In genomic region chr19:8307400-8307964, GRCh38 we compare ENCODE assay signal across 6 cellular contexts. TPM values are rescaled to one million over a fixed set of nuclear protein-coding genes. Genes with fewer than 3 reads are reported as not detected.
DNase-seq lines count a peak whose midpoint lies in the region; ATAC-seq and TF ChIP-seq lines count a peak whose summit lies in the region.

No MANE protein-coding gene starts in this region.

- no peak for TF ChIP-seq CTCF in IMR-90 (conservative IDR thresholded peaks at IDR 0.05; ENCODE audit: low read depth, low read length)
- TF ChIP-seq CTCF in astrocyte of the spinal cord (IDR thresholded peaks at IDR 0.05; ENCODE audit: low read depth, low read length): no peak
- no peak for TF ChIP-seq CTCF in GM20000 (IDR thresholded peaks at IDR 0.05; ENCODE audit: extremely low read depth, missing control alignments)

- no peak overlapping the region for H3K18ac ChIP-seq in IMR-90 (ENCODE audit: low read depth, low read length)

- H3K9me3 ChIP-seq in IMR-90 (ENCODE audit: control insufficient read depth, insufficient read depth, low read length): no peaks in the 10 kb centered on the region

- WGBS in IMR-90 (ENCODE audit: extremely low coverage in 2 of 2, insufficient read length in 1 of 2), 2 experiments: 5% methylated on average over 8 of the region's 24 CpGs; no CpG with 5 or more reads in 1 of the 2 experiments

- peak overlapping the region; percentile 36 for H3K9ac ChIP-seq in IMR-90 (ENCODE audit: low read depth, low read length)

- peaks cover 6 to 22% of the 10 kb centered on the region in 2 experiments; a peak in 3 of 4 replicates for H3K79me1 ChIP-seq in IMR-90 (ENCODE audit: low read depth in 1 of 2, low read length in 2 of 2)

- no peak overlapping the region; the same call in 1 of the 2 replicates for H3K27ac ChIP-seq in IMR-90 (ENCODE audit: insufficient read depth, low read length)

- DNase-seq in IMR-90 (no peak), astrocyte of the spinal cord (ENCODE audit: low read depth, low spot score) (no peak), naive B cell (no peak), GM20000 (ENCODE audit: low spot score) (no peak), putamen (ENCODE audit: low spot score) (no peak)

- peak overlapping the region; percentile 26; the same call in 1 of the 2 replicates for H3K4ac ChIP-seq in IMR-90 (ENCODE audit: low read depth, low read length)

- peak overlapping the region; percentile 93 for H3K4me2 ChIP-seq in IMR-90 (ENCODE audit: low read depth, low read length)

- no TSS peak for BruUV-seq in IMR-90 (replicated peaks; lab: Mats Ljungman, UMichigan)

- no peak overlapping the region for H2BK20ac ChIP-seq in IMR-90 (ENCODE audit: low read depth, low read length)

- no peak overlapping the region for H4K5ac ChIP-seq in IMR-90 (ENCODE audit: low read depth, low read length)

- no peak overlapping the region for H3K56ac ChIP-seq in IMR-90 (ENCODE audit: extremely low read depth, insufficient read depth, low read length)

- no peaks in the 10 kb centered on the region for H3K36me3 Mint-ChIP-seq in naive B cell

- no peak overlapping the region for H2BK5ac ChIP-seq in IMR-90 (ENCODE audit: low read depth, low read length, poor library complexity, severe bottlenecking)

- intact Hi-C loops in IMR-90 (cut with micrococcal nuclease): no loop called here

- TF ChIP-seq POLR2A in IMR-90 (IDR thresholded peaks at IDR 0.05; ENCODE audit: low read depth, low read length): no peak

- H4K91ac ChIP-seq in IMR-90 (ENCODE audit: insufficient read depth, low read depth, low read length): peak overlapping the region; percentile 8; the same call in 1 of the 2 replicates

- no peak overlapping the region for H2BK120ac ChIP-seq in IMR-90 (ENCODE audit: low read depth, low read length)

- dilution Hi-C loops in IMR-90 (cut with HindIII; ENCODE audit: low sequenced_read_pairs, unreplicated experiment): no loop called here

- peaks cover 19 to 32% (median 26%) of the 10 kb centered on the region in 3 donors for H3K4me1 Mint-ChIP-seq in naive B cell

- in situ Hi-C loops in IMR-90 (cut with MboI; ENCODE audit: low sequenced_read_pairs) (no loop called here), astrocyte of the spinal cord (cut with HindIII; ENCODE audit: low sequenced_read_pairs) (no loop called here)

- H3K9me1 ChIP-seq in IMR-90 (ENCODE audit: insufficient read depth, low read length): peaks cover 3% of the 10 kb centered on the region

- H3K27ac Mint-ChIP-seq in naive B cell: peak overlapping the region; percentile 9 to 93 (median 86)

- no peak overlapping the region; the same call in 2 of the 3 replicates for H2BK15ac ChIP-seq in IMR-90 (ENCODE audit: low read depth, low read length)

- peak overlapping the region; percentile 81 for H2AK5ac ChIP-seq in IMR-90 (ENCODE audit: low read depth, low read length)

- no peaks in the 10 kb centered on the region for H3K9me3 Mint-ChIP-seq in naive B cell

- H4K8ac ChIP-seq in IMR-90 (ENCODE audit: low read depth in 2 of 2, low read length in 2 of 2): peak overlapping the region; percentile 59 to 80

- no peak for TF ChIP-seq RAD21 in IMR-90 (IDR thresholded peaks at IDR 0.05; ENCODE audit: low read length)

- H4K20me1 ChIP-seq in IMR-90 (ENCODE audit: insufficient read depth, low read length): no peaks in the 10 kb centered on the region

- H2AFZ ChIP-seq in IMR-90 (replicated peaks; ENCODE audit: low read length, poor library complexity): peak overlapping the region; percentile 92

- H2AK9ac ChIP-seq in IMR-90 (replicated peaks; ENCODE audit: low read depth, low read length, poor library complexity): peak overlapping the region; percentile 95

- POLR2A ChIA-PET in IMR-90 (lab: Charles Lee; ENCODE audit: unreplicated experiment): no interaction called here

- H3K27me3 ChIP-seq in IMR-90 (ENCODE audit: control insufficient read depth, insufficient read depth, low read length): no peaks in the 10 kb centered on the region

- H3K36me3 ChIP-seq in IMR-90 (ENCODE audit: control insufficient read depth, insufficient read depth, low read length): peaks cover 11% of the 10 kb centered on the region

- peak overlapping the region; percentile 59; the same call in 1 of the 2 replicates for H3K23ac ChIP-seq in IMR-90 (ENCODE audit: low read depth, low read length)

- peak overlapping the region; percentile 82 to 94 (median 92) for H3K4me3 Mint-ChIP-seq in naive B cell

- H3K4me1 ChIP-seq in IMR-90 (ENCODE audit: control insufficient read depth, insufficient read depth, low read length): peaks cover 6% of the 10 kb centered on the region

- H3K14ac ChIP-seq in IMR-90 (replicated peaks; ENCODE audit: low read depth, low read length): peak overlapping the region; percentile 19

- CTCF ChIA-PET in IMR-90 (lab: Yijun Ruan, JAX): no interaction called here

- ATAC-seq in IMR-90 (ENCODE audit: low read depth) (no peak), naive B cell (ENCODE audit: low read depth in 2 of 2) (no peak), HG03159 (IDR thresholded peaks at IDR 0.05; ENCODE audit: unreplicated experiment) (no peak)

- H3K4me3 ChIP-seq in IMR-90 (ENCODE audit: insufficient read depth, low read depth, low read length) (peak overlapping the region; percentile 51), astrocyte of the spinal cord (ENCODE audit: low read depth, low read length) (peak overlapping the region; percentile 62)

- no peaks in the 10 kb centered on the region for H3K27me3 Mint-ChIP-seq in naive B cell

TF ChIP-seq in IMR-90, 13 proteins besides CTCF, POLR2A, EP300 and RAD21:
- no peak for TF ChIP-seq NFE2L2 (IDR thresholded peaks at IDR 0.05; ENCODE audit: low read depth, low read length)

RNA-seq across cellular contexts. Expression of gene CD320, which starts 0.7 kb away (rescaled TPM):
- 13.3 and 15.8 TPM in 2 replicates for total RNA-seq in IMR-90 (2012; rRNA removed)
- polyA plus RNA-seq in IMR-90 (2012; rRNA removed) (78.5 and 101 TPM in 2 replicates), naive B cell (ENCODE audit: low read depth in 6 of 6) (10 to 100 TPM; 16.0 to 32.4 (median 24.3) TPM)
- polyA plus RNA-seq in IMR-90 (2012; cell fraction: cytosol; rRNA removed): 154 and 169 TPM in 2 replicates
- polyA plus RNA-seq in IMR-90 (2012; cell fraction: nucleus; rRNA removed; ENCODE audit: low replicate concordance): 36.8 and 84.4 TPM in 2 replicates

RNA-seq across cellular contexts. Expression of gene NDUFA7, which starts 13.7 kb away (rescaled TPM):
- 15.8 and 20.6 TPM in 2 replicates for total RNA-seq in IMR-90 (2012; rRNA removed)
- polyA plus RNA-seq in IMR-90 (2012; rRNA removed): 50.7 and 67.9 TPM in 2 replicates
- 89.2 and 152 TPM in 2 replicates for polyA plus RNA-seq in IMR-90 (2012; cell fraction: cytosol; rRNA removed)
- 43.7 and 86.3 TPM in 2 replicates for polyA plus RNA-seq in IMR-90 (2012; cell fraction: nucleus; rRNA removed; ENCODE audit: low replicate concordance)
- 100 to 1,000 TPM; 117 to 143 (median 128) TPM for polyA plus RNA-seq in naive B cell (ENCODE audit: low read depth in 6 of 6)

RNA-seq across cellular contexts. Expression of gene RPS28, which starts 13.8 kb away (rescaled TPM):
- total RNA-seq in IMR-90 (2012; rRNA removed): 104 and 143 TPM in 2 replicates
- polyA plus RNA-seq in IMR-90 (2012; rRNA removed) (643 and 742 TPM in 2 replicates), naive B cell (ENCODE audit: low read depth in 6 of 6) (1,000 to 10,000 TPM; 1,256 to 2,811 (median 2,461) TPM)
- polyA plus RNA-seq in IMR-90 (2012; cell fraction: cytosol; rRNA removed): 708 and 845 TPM in 2 replicates
- polyA plus RNA-seq in IMR-90 (2012; cell fraction: nucleus; rRNA removed; ENCODE audit: low replicate concordance): 193 and 240 TPM in 2 replicates

RNA-seq across cellular contexts. Expression of gene KANK3, which starts 35.6 kb away (rescaled TPM):
- total RNA-seq in IMR-90 (2012; rRNA removed): not detected in 2 replicates
- polyA plus RNA-seq in IMR-90 (2012; rRNA removed) (0.04 and 0.07 TPM in 2 replicates), naive B cell (ENCODE audit: low read depth in 6 of 6) (under 1 TPM in 2 of 6 donors, not detected in 4; 0.09 to 0.23 TPM)
- 0.05 and 0.08 TPM in 2 replicates for polyA plus RNA-seq in IMR-90 (2012; cell fraction: cytosol; rRNA removed)
- 0.18 and 0.84 TPM in 2 replicates for polyA plus RNA-seq in IMR-90 (2012; cell fraction: nucleus; rRNA removed; ENCODE audit: low replicate concordance)

RNA-seq across cellular contexts. Expression of gene ANGPTL4, which starts 56.5 kb away (rescaled TPM):
- total RNA-seq in IMR-90 (2012; rRNA removed): 1.4 and 1.9 TPM in 2 replicates
- polyA plus RNA-seq in IMR-90 (2012; rRNA removed) (19.1 and 21.5 TPM in 2 replicates), naive B cell (ENCODE audit: low read depth in 6 of 6) (not detected)
- 14.3 and 20.8 TPM in 2 replicates for polyA plus RNA-seq in IMR-90 (2012; cell fraction: cytosol; rRNA removed)
- polyA plus RNA-seq in IMR-90 (2012; cell fraction: nucleus; rRNA removed; ENCODE audit: low replicate concordance): 31.8 and 52.0 TPM in 2 replicates
